In the genomic region with DNA sequence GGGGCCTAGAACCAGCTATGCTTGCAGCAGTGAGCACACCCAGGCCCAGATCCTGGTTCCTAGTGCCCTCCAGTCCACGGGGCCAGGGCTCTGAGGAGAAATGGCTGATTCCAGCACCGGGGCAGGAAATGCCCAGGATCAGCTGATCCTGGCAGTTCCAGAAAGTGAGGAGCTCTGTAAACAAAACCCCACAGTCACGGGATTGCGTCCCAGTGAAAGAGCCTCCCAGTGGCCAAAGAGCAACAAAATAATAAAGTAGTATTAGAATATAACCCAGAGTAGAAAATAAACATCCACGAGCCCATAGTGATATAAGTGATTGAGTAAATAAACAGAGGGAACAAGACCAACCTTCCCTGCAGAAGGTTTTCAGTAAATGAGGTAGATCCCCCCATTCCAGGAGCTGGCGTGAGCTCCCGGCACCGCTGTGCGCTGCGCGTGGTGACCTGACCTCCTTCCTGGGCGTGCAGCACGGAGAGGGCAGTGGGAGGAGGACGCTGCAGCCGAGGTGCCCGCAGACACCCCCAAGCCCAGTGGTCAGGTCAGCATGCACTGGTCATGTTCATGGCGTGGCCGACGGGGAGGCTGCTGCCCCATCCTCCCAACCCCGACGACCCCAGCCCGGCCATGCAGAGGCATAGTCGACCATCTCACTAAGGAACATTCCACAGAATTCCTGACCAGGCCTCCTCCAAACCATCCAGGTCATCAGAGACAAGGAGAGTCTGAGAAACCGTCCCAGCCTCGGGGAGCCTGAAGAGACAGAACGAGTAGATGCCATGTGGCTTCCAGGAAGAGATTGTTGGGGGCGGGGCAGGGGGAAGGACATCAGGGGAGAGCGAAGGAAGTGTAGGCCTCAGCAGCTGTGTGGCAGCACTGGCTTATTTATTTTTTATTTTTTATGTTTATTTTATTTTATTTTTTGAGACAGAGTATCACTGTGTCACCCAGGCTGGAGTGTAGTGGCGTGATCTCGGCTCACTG, we compare ENCODE assay signal across 9 cellular contexts. TPM values are rescaled to one million over a fixed set of nuclear protein-coding genes. Genes with fewer than 3 reads are reported as not detected.
DNase-seq lines count a peak whose midpoint lies in the region; ATAC-seq, FAIRE-seq and TF ChIP-seq lines count a peak whose summit lies in the region.
"Had no signal": no experiment of that assay in that cellular context is flagged by ENCODE, and none has a peak within 500 bp of the region (broad histone marks: within the 10 kb centered on the region; RNA-seq: fewer than 3 reads in every experiment).

No MANE protein-coding gene starts in this region.

- ATAC-seq in K562 = 0 out of 3 replicates have a peak, but pooled peaks have one; percentile 42
- no peak for ATAC-seq in GM18868 (IDR thresholded peaks at IDR 0.05; ENCODE audit: unreplicated experiment)

- H3K36me3 ChIP-seq in K562 (ENCODE audit: control insufficient read depth, insufficient read depth, low read length) (peaks cover 21% of the 10 kb centered on the region), iPS-15b (ENCODE audit: control insufficient read depth, insufficient read depth, low read length) (no peaks in the 10 kb centered on the region)

- H3K27ac ChIP-seq in K562 (ENCODE audit: extremely low read depth, low read depth, low read length) = peak overlapping the region; percentile 31; the same call in 1 of the 3 replicates

- POLR2A ChIA-PET in K562 (lab: Yijun Ruan, JAX) = interaction anchor here (0.6 to 1.0 kb wide), 4 partner anchors 20 to 163 kb away, joined by 3 to 5 read pairs (median 3); no protein-coding TSS in a partner anchor

- no TSS peak for BruUV-seq in K562 (replicated peaks; lab: Mats Ljungman, UMichigan)

- FAIRE-seq in H54 (lab: Jason Lieb, UNC) (no peak), K562 (lab: Jason Lieb, UNC) (no peak)
- FAIRE-seq: colon had no signal

- H3K4me1 ChIP-seq in K562 (replicated peaks in 1 of 2; ENCODE audit: control insufficient read depth in 2 of 2, insufficient read depth in 2 of 2, low read length in 2 of 2) (peaks cover 0 to 38% of the 10 kb centered on the region in 2 experiments; a peak in 3 of 5 replicates), iPS-15b (ENCODE audit: control insufficient read depth, insufficient read depth, low read length) (peaks cover 10% of the 10 kb centered on the region)

- no peak for TF ChIP-seq RAD21 in K562 (CRISPR knock-in tag; conservative IDR thresholded peaks at IDR 0.05 in 1 of 2, IDR thresholded peaks at IDR 0.05 in 1 of 2)

- no peak overlapping the region for H2AFZ ChIP-seq in K562 (ENCODE audit: low read depth, low read length)

- TF ChIP-seq POLR2A in H54 (IDR thresholded peaks at IDR 0.05; ENCODE audit: low read depth, low read length) (no peak), K562 (conservative IDR thresholded peaks at IDR 0.05) (no peak)

- CTCF ChIA-PET in K562 (lab: Yijun Ruan, JAX; ENCODE audit: low intra/inter-chr PET ratio) = no interaction called here

- DNase-seq in H54 (ENCODE audit: insufficient read length, low spot score) (peak; percentile 44), K562 (ENCODE audit: extremely low read depth in 1 of 4, low spot score in 3 of 4) (no peak), skeletal muscle cell (ENCODE audit: low read depth) (peak; percentile 22), OCI-M1 (lab: John Stamatoyannopoulos, UW) (no peak), SIG-M5 treated with dmso at 0.1 percent for 504 hours (lab: John Stamatoyannopoulos, UW; ENCODE audit: unreplicated experiment) (no peak), AML-193 (lab: John Stamatoyannopoulos, UW) (no peak)

- intact Hi-C loops in K562 (cut with micrococcal nuclease) = no loop called here

- peaks cover 46% of the 10 kb centered on the region for H3K79me2 ChIP-seq in K562 (ENCODE audit: control insufficient read depth, insufficient read depth, low read length)

- H3K4me3 ChIP-seq in K562 = no peak overlapping the region
- no peak overlapping the region for H3K4me3 ChIP-seq in iPS-15b (ENCODE audit: low read depth, low read length)
- no peak overlapping the region for H3K4me3 ChIP-seq in skeletal muscle cell (ENCODE audit: low read depth, low read length)

- no peak overlapping the region for H3K4me2 ChIP-seq in K562 (ENCODE audit: insufficient read depth, low read length)

- in situ Hi-C loops in K562 (cut with MboI) = no loop called here

- WGBS in K562 (ENCODE audit: insufficient coverage, low coverage, missing lambda C conversion rate) = 91% methylated on average over 23 of the region's 30 CpGs

- no peak for TF ChIP-seq EP300 in K562 (IDR thresholded peaks at IDR 0.05; ENCODE audit: low read length)

- peak overlapping the region in 1 of 2 experiments; percentile 38; a peak in 1 of 4 replicates for H3K9ac ChIP-seq in K562 (ENCODE audit: insufficient read depth in 1 of 2, low read depth in 2 of 2, low read length in 2 of 2)
- H3K9ac ChIP-seq in iPS-15b (ENCODE audit: low read depth, low read length) = peak overlapping the region; percentile 37

- H3K27me3 ChIP-seq in K562 (ENCODE audit: control insufficient read depth in 2 of 2, insufficient read depth in 2 of 2, low read length in 2 of 2) = no peaks in the 10 kb centered on the region
- H3K27me3 ChIP-seq in iPS-15b (ENCODE audit: control insufficient read depth, insufficient read depth, low read length) = no peaks in the 10 kb centered on the region

- H3K9me3 ChIP-seq in K562 (replicated peaks; ENCODE audit: control insufficient read depth, insufficient read depth, low read depth, low read length) (no peaks in the 10 kb centered on the region), iPS-15b (ENCODE audit: control insufficient read depth, insufficient read depth, low read length) (no peaks in the 10 kb centered on the region)

- H3K9me1 ChIP-seq in K562 (ENCODE audit: control insufficient read depth, insufficient read depth, low read length) = no peaks in the 10 kb centered on the region

- H4K20me1 ChIP-seq in K562 (replicated peaks; ENCODE audit: control insufficient read depth, insufficient read depth, low read length) = no peaks in the 10 kb centered on the region

- TF ChIP-seq CTCF in K562 (IDR thresholded peaks at IDR 0.05 in 2 of 3, conservative IDR thresholded peaks at IDR 0.05 in 1 of 3; ENCODE audit: insufficient read depth in 2 of 3, low read depth in 1 of 3, low read length in 3 of 3) = no peak

RNA-seq across cellular contexts. Expression of gene PTDSS2, which starts 19.9 kb away (rescaled TPM):
- total RNA-seq in K562 (2011; cell fraction: chromatin; rRNA removed; ENCODE audit: low replicate concordance) = 105 and 295 TPM in 2 replicates
- total RNA-seq in K562 (2011; cell fraction: nucleolus; rRNA removed) = 221 and 222 TPM in 2 replicates
- 123 and 136 TPM in 2 replicates for total RNA-seq in K562 (2011; cell fraction: nucleoplasm; rRNA removed)
- total RNA-seq in K562 (2014; rRNA removed) (42.4 and 61.4 TPM in 2 replicates), K562 (2014; rRNA removed; fragmentation: Illumina TruSeq; extraction: Trizol) (7.7 and 10.3 TPM in 2 replicates), K562 (2015; rRNA removed; fragmentation: Illumina TruSeq; extraction: Trizol) (17.2 and 19.2 TPM in 2 replicates), K562 (2021) (51.4 and 53.9 TPM in 2 replicates)
- polyA plus RNA-seq in K562 (2011; rRNA removed) (22.4 and 36.2 TPM in 2 replicates), K562 (2014; fragmentation: Illumina TruSeq; extraction: Trizol) (16.9 and 25.2 TPM in 2 replicates), K562 (2014; fragmentation: Nextera tagmentation; extraction: Ambion mirVana) (1 to 10 TPM in 1 of 2 experiments, under 1 TPM in 1; 0.45 to 1.1 TPM), K562 (2014; rRNA removed) (36.8 and 38.3 TPM in 2 replicates)
- 31.4 and 55.2 TPM in 2 replicates for polyA plus RNA-seq in K562 (2011; cell fraction: cytosol; rRNA removed)
- polyA plus RNA-seq in K562 (2011; cell fraction: nucleus; rRNA removed) = 204 and 221 TPM in 2 replicates
- 33.8 and 52.0 TPM in 2 replicates for polyA plus RNA-seq in K562 (2012)
- polyA minus RNA-seq in K562 (2011; rRNA and poly(A)+ RNA removed) = 21.0 and 25.3 TPM in 2 replicates
- polyA minus RNA-seq in K562 (2011; cell fraction: cytosol; rRNA and poly(A)+ RNA removed) = 26.6 and 30.7 TPM in 2 replicates
- polyA minus RNA-seq in K562 (2011; cell fraction: nucleus; rRNA and poly(A)+ RNA removed) = 37.0 and 51.1 TPM in 2 replicates

RNA-seq across cellular contexts. Expression of gene ANO9, which starts 28.2 kb away (rescaled TPM):
- total RNA-seq in K562 (2011; cell fraction: chromatin; rRNA removed; ENCODE audit: low replicate concordance) = 28.4 and 83.6 TPM in 2 replicates
- total RNA-seq in K562 (2011; cell fraction: nucleolus; rRNA removed) = 54.4 and 56.8 TPM in 2 replicates
- 33.9 and 40.5 TPM in 2 replicates for total RNA-seq in K562 (2011; cell fraction: nucleoplasm; rRNA removed)
- 4.9 and 5.1 TPM in 2 replicates for total RNA-seq in K562 (2014; rRNA removed)
- 1.0 and 1.1 TPM in 2 replicates for total RNA-seq in K562 (2014; rRNA removed; fragmentation: Illumina TruSeq; extraction: Trizol)
- 3.8 TPM in 2 replicates for total RNA-seq in K562 (2015; rRNA removed; fragmentation: Illumina TruSeq; extraction: Trizol)
- total RNA-seq in K562 (2021) = 9.3 and 14.5 TPM in 2 replicates
- polyA plus RNA-seq in K562 (2011; rRNA removed) = 5.4 and 19.1 TPM in 2 replicates
- 4.1 and 4.3 TPM in 2 replicates for polyA plus RNA-seq in K562 (2011; cell fraction: cytosol; rRNA removed)
- polyA plus RNA-seq in K562 (2011; cell fraction: nucleus; rRNA removed) = 179 and 200 TPM in 2 replicates
- polyA plus RNA-seq in K562 (2012) = 11.4 and 33.5 TPM in 2 replicates
- polyA plus RNA-seq in K562 (2014; fragmentation: Illumina TruSeq; extraction: Trizol) = 4.5 and 5.5 TPM in 2 replicates
- under 1 TPM; 0.20 to 0.27 TPM for polyA plus RNA-seq in K562 (2014; fragmentation: Nextera tagmentation; extraction: Ambion mirVana)
- 10.7 and 10.8 TPM in 2 replicates for polyA plus RNA-seq in K562 (2014; rRNA removed)
- 1.3 and 1.4 TPM in 2 replicates for polyA minus RNA-seq in K562 (2011; rRNA and poly(A)+ RNA removed)
- polyA minus RNA-seq in K562 (2011; cell fraction: cytosol; rRNA and poly(A)+ RNA removed) = 2.9 and 3.2 TPM in 2 replicates
- polyA minus RNA-seq in K562 (2011; cell fraction: nucleus; rRNA and poly(A)+ RNA removed) = 19.4 and 27.1 TPM in 2 replicates

RNA-seq across cellular contexts. Expression of gene RNH1, which starts 37.1 kb away (rescaled TPM):
- total RNA-seq in K562 (2011; cell fraction: chromatin; rRNA removed; ENCODE audit: low replicate concordance) = 70.8 and 222 TPM in 2 replicates
- total RNA-seq in K562 (2011; cell fraction: nucleolus; rRNA removed) = 197 and 200 TPM in 2 replicates
- 94.3 and 102 TPM in 2 replicates for total RNA-seq in K562 (2011; cell fraction: nucleoplasm; rRNA removed)
- 159 and 178 TPM in 2 replicates for total RNA-seq in K562 (2014; rRNA removed)
- total RNA-seq in K562 (2014; rRNA removed; fragmentation: Illumina TruSeq; extraction: Trizol) = 12.9 and 20.3 TPM in 2 replicates
- total RNA-seq in K562 (2015; rRNA removed; fragmentation: Illumina TruSeq; extraction: Trizol) = 97.2 and 102 TPM in 2 replicates
- 160 and 164 TPM in 2 replicates for total RNA-seq in K562 (2021)
- 38.5 and 71.1 TPM in 2 replicates for polyA plus RNA-seq in K562 (2011; rRNA removed)
- 53.4 and 159 TPM in 2 replicates for polyA plus RNA-seq in K562 (2011; cell fraction: cytosol; rRNA removed)
- polyA plus RNA-seq in K562 (2011; cell fraction: nucleus; rRNA removed) = 178 and 263 TPM in 2 replicates
- 144 and 249 TPM in 2 replicates for polyA plus RNA-seq in K562 (2012)
- 44.3 and 107 TPM in 2 replicates for polyA plus RNA-seq in K562 (2014; fragmentation: Illumina TruSeq; extraction: Trizol)
- 10 to 100 TPM in 1 of 2 experiments, 1 to 10 TPM in 1; 2.5 to 11.8 TPM for polyA plus RNA-seq in K562 (2014; fragmentation: Nextera tagmentation; extraction: Ambion mirVana)
- polyA plus RNA-seq in K562 (2014; rRNA removed) = 104 and 114 TPM in 2 replicates
- 18.1 and 34.7 TPM in 2 replicates for polyA minus RNA-seq in K562 (2011; rRNA and poly(A)+ RNA removed)
- 72.0 and 82.7 TPM in 2 replicates for polyA minus RNA-seq in K562 (2011; cell fraction: cytosol; rRNA and poly(A)+ RNA removed)
- 72.2 and 76.6 TPM in 2 replicates for polyA minus RNA-seq in K562 (2011; cell fraction: nucleus; rRNA and poly(A)+ RNA removed)

RNA-seq across cellular contexts. Expression of gene SIGIRR, which starts 55.2 kb away (rescaled TPM):
- 8.7 and 27.6 TPM in 2 replicates for total RNA-seq in K562 (2011; cell fraction: chromatin; rRNA removed; ENCODE audit: low replicate concordance)
- total RNA-seq in K562 (2011; cell fraction: nucleolus; rRNA removed) = 50.7 and 50.9 TPM in 2 replicates
- total RNA-seq in K562 (2011; cell fraction: nucleoplasm; rRNA removed) = 15.8 and 24.1 TPM in 2 replicates
- total RNA-seq in K562 (2014; rRNA removed) = 109 and 114 TPM in 2 replicates
- 6.0 and 7.2 TPM in 2 replicates for total RNA-seq in K562 (2014; rRNA removed; fragmentation: Illumina TruSeq; extraction: Trizol)
- total RNA-seq in K562 (2015; rRNA removed; fragmentation: Illumina TruSeq; extraction: Trizol) = 50.6 and 51.6 TPM in 2 replicates
- 83.1 and 93.8 TPM in 2 replicates for total RNA-seq in K562 (2021)
- 22.5 and 25.0 TPM in 2 replicates for polyA plus RNA-seq in K562 (2011; rRNA removed)
- polyA plus RNA-seq in K562 (2011; cell fraction: cytosol; rRNA removed) = 41.4 and 135 TPM in 2 replicates
- polyA plus RNA-seq in K562 (2011; cell fraction: nucleus; rRNA removed) = 81.1 and 118 TPM in 2 replicates
- polyA plus RNA-seq in K562 (2012) = 55.3 and 81.1 TPM in 2 replicates
- polyA plus RNA-seq in K562 (2014; fragmentation: Illumina TruSeq; extraction: Trizol) = 14.8 and 46.2 TPM in 2 replicates
- polyA plus RNA-seq in K562 (2014; fragmentation: Nextera tagmentation; extraction: Ambion mirVana) = 10 to 100 TPM in 1 of 2 experiments, 1 to 10 TPM in 1; 6.3 to 13.3 TPM
- polyA plus RNA-seq in K562 (2014; rRNA removed) = 92.4 and 133 TPM in 2 replicates
- 1.1 and 2.3 TPM in 2 replicates for polyA minus RNA-seq in K562 (2011; rRNA and poly(A)+ RNA removed)
- 12.4 and 13.7 TPM in 2 replicates for polyA minus RNA-seq in K562 (2011; cell fraction: cytosol; rRNA and poly(A)+ RNA removed)
- 11.0 and 11.7 TPM in 2 replicates for polyA minus RNA-seq in K562 (2011; cell fraction: nucleus; rRNA and poly(A)+ RNA removed)

Comparison
In these comparisons a context has a peak if more than half of its experiments do, and no peak if none do; other contexts are left out.
1. DNase-seq: peak in H54 (single experiment) and skeletal muscle cell (single experiment); none in K562 (0 of 4), OCI-M1 (single experiment), SIG-M5 treated with dmso at 0.1 percent for 504 hours (single experiment) and AML-193 (0 of 2).